In the genomic region with DNA sequence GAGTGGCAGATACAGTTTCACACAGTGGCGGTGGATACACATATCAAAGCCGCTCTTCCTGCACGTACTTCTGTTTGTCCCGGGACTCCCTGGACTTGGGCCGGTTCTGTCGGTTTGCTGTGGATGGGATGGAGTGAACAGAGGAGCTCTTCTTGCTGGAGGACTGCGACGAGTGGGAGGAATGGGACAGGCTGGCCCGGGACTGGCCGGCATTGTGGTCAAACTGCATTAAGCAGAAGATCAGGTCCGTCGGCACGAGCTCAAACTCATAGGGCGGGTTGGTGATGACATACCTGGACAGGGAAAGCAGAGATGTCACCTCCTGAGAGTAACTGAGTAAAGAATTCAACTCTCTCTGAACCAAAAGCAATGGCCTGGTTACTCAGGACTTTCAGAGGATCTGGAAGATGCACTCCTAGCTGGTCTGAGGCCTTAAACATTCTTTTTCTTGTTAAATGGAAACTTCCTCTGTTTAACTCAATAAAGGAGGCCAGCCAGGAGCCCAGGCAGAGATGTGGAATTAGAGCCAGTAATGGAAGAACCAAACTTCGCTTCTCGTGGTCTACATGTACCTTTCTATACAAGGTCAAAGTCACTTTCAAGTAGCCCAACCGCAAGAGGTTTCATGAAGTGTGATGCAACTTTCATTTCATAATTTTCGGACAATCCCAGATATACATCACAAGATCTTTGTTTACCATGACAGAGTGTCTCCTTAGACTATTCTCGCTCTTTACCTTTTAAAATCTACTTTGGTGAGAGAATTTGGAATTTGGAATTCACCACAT, we compare ENCODE assay signal across 25 cellular contexts.
"Had no signal": no experiment of that assay in that cellular context is flagged by ENCODE, and none has a peak within 500 bp of the region (broad histone marks: within the 10 kb centered on the region; RNA-seq: fewer than 3 reads in every experiment).

No MANE protein-coding gene starts in this region.

- H3K27ac ChIP-seq: brain microvascular endothelial cell, coronary artery, psoas muscle, right lobe of liver, suprapubic skin had no signal

- H3K36me3 ChIP-seq: brain microvascular endothelial cell, right lobe of liver, suprapubic skin, transverse colon had no signal

- H3K4me1 ChIP-seq: psoas muscle, right lobe of liver had no signal

- ATAC-seq: activated CD4-positive, CD25-positive, alpha-beta regulatory T cell treated with anti-CD3 and anti-CD28 coated beads, Interleukin-2, amount 50 U/mL, for 24 hours; left lobe of liver; psoas muscle; right lobe of liver; stimulated activated naive CD8-positive, alpha-beta T cell treated with anti-CD3 and anti-CD28 coated beads, Interleukin-15, amount 100 ng/mL, for 72 hours had no signal

- H3K4me2 ChIP-seq: smooth muscle cell had no signal

- H3K9me3 ChIP-seq: psoas muscle, right lobe of liver, suprapubic skin, transverse colon had no signal

- H3K4me1 Mint-ChIP-seq: activated naive CD4-positive, alpha-beta T cell treated with anti-CD3 and anti-CD28 coated beads, Interleukin-2, amount 10 ng/mL, durations not matched to agents 7 days and 5 days had no signal

- H3K27me3 Mint-ChIP-seq: activated naive CD4-positive, alpha-beta T cell treated with anti-CD3 and anti-CD28 coated beads, Interleukin-2, amount 10 ng/mL, durations not matched to agents 7 days and 5 days had no signal

- H3K27me3 ChIP-seq: brain microvascular endothelial cell, right lobe of liver, suprapubic skin, transverse colon had no signal

- H3K4me3 ChIP-seq: coronary artery, psoas muscle, right lobe of liver, smooth muscle cell, suprapubic skin, transverse colon had no signal

- H3K36me3 Mint-ChIP-seq: activated naive CD4-positive, alpha-beta T cell treated with anti-CD3 and anti-CD28 coated beads, Interleukin-2, amount 10 ng/mL, durations not matched to agents 7 days and 5 days had no signal

- H3K27ac Mint-ChIP-seq: activated naive CD4-positive, alpha-beta T cell treated with anti-CD3 and anti-CD28 coated beads, Interleukin-2, amount 10 ng/mL, durations not matched to agents 7 days and 5 days; mesothelial cell of epicardium; stimulated activated naive CD8-positive, alpha-beta T cell treated with anti-CD3 and anti-CD28 coated beads, Interleukin-15, amount 100 ng/mL, for 72 hours had no signal

- FAIRE-seq: frontal cortex, kidney had no signal

- H3K4me3 Mint-ChIP-seq: activated naive CD4-positive, alpha-beta T cell treated with anti-CD3 and anti-CD28 coated beads, Interleukin-2, amount 10 ng/mL, durations not matched to agents 7 days and 5 days; mesothelial cell of epicardium; neural crest cell; stimulated activated naive CD8-positive, alpha-beta T cell treated with anti-CD3 and anti-CD28 coated beads, Interleukin-15, amount 100 ng/mL, for 72 hours had no signal

- H3K9me3 Mint-ChIP-seq: activated naive CD4-positive, alpha-beta T cell treated with anti-CD3 and anti-CD28 coated beads, Interleukin-2, amount 10 ng/mL, durations not matched to agents 7 days and 5 days; mesothelial cell of epicardium; neural crest cell; stimulated activated naive CD8-positive, alpha-beta T cell treated with anti-CD3 and anti-CD28 coated beads, Interleukin-15, amount 100 ng/mL, for 72 hours had no signal

- DNase-seq: activated CD4-positive, alpha-beta T cell treated with anti-CD3 and anti-CD28 coated beads, Interleukin-2, amount 50 U/mL, for 1 hour; activated CD8-positive, alpha-beta memory T cell treated with anti-CD3 and anti-CD28 coated beads for 24 hours; activated CD8-positive, alpha-beta memory T cell treated with anti-CD3 and anti-CD28 coated beads, Interleukin-2, amount 50 U/mL, for 48 hours; activated effector memory CD4-positive, alpha-beta T cell treated with Interleukin-2 at 50 U/mL for 16 hours; activated naive CD4-positive, alpha-beta T cell treated with anti-CD3 and anti-CD28 coated beads, Interleukin-2, amount 10 ng/mL, durations not matched to agents 7 days and 5 days; activated T-cell treated with anti-CD3 and anti-CD28 coated beads, Interleukin-2, amount 50 U/mL, for 48 hours; aorta; brain microvascular endothelial cell; erythroblast; head of caudate nucleus; kidney; psoas muscle; right lobe of liver; stimulated activated CD4-positive, alpha-beta T cell treated with anti-CD3 and anti-CD28 coated beads, Interleukin-4, amount 100 ng/mL, for 1 hour; stimulated activated naive CD8-positive, alpha-beta T cell treated with anti-CD3 and anti-CD28 coated beads, Interleukin-15, amount 100 ng/mL, for 72 hours; T1000; transverse colon had no signal
